ENCODE assay signal across 25 cellular contexts in the genomic region with DNA sequence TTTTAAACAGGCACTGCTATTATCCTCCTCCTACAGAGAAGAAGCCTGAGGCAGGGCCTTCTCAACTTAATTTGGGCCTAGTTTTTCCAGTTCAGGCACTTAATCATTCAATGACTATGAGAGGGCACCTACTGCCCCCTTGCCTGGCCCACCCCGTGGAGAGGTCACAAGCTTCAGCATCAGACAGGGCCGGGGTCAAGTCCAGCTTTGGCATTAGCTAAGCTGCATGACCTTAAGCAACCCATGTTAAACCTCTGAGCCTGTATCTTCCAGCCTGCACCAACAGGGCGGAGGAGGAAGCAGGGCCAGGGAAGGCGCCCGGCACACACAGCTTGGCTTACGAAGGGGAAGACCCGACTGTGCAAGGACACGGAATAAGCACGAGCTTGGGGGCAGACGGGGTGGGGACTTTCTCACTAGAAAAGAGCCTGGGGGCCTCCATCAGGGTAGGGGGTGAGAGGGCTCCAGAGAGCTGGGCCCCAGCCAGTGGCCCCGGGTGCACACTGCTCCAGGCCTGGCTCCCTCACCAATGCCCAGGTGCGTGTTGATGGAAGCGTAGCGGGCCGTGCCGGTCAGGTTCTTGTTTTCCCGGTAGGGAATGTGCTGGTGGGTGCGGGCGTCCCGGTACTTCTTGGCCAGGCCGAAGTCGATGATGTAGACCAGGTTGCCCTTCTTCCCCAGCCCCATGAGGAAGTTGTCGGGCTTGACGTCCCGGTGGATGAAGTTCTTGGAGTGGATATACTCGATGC. TPM values are rescaled to one million over a fixed set of nuclear protein-coding genes. Genes with fewer than 3 reads are reported as not detected.
DNase-seq lines count a peak whose midpoint lies in the region; ATAC-seq and TF ChIP-seq lines count a peak whose summit lies in the region.
"Had no signal": no experiment of that assay in that cellular context is flagged by ENCODE, and none has a peak within 500 bp of the region (broad histone marks: within the 10 kb centered on the region; RNA-seq: fewer than 3 reads in every experiment).

No MANE protein-coding gene starts in this region.

- H3K4me1 ChIP-seq in PC-9 (replicated peaks; ENCODE audit: insufficient read depth) (peaks cover 87% of the 10 kb centered on the region), mammary epithelial cell (ENCODE audit: insufficient read depth, low read length) (peaks cover 71% of the 10 kb centered on the region), smooth muscle cell (ENCODE audit: low read depth) (no peaks in the 10 kb centered on the region), vagina (peaks cover 24% of the 10 kb centered on the region)
- H3K4me1 ChIP-seq in CD4-positive, alpha-beta memory T cell (ENCODE audit: insufficient read depth, low read length) = peaks cover 4% of the 10 kb centered on the region

- H3K27me3 ChIP-seq in PC-9 (ENCODE audit: insufficient read depth, low read depth) (no peaks in the 10 kb centered on the region), mammary epithelial cell (ENCODE audit: insufficient read depth, low read length) (no peaks in the 10 kb centered on the region), smooth muscle cell (ENCODE audit: low read depth) (no peaks in the 10 kb centered on the region), vagina (no peaks in the 10 kb centered on the region)
- no peaks in the 10 kb centered on the region for H3K27me3 ChIP-seq in CD4-positive, alpha-beta memory T cell (ENCODE audit: insufficient read depth, low read length)
- H3K27me3 ChIP-seq: dorsolateral prefrontal cortex, esophagus muscularis mucosa, gastroesophageal sphincter, tibial artery had no signal

- H3K4me2 ChIP-seq in PC-9 (peak overlapping the region; percentile 75), mammary epithelial cell (ENCODE audit: insufficient read depth, low read depth, low read length) (peak overlapping the region; percentile 44), smooth muscle cell (no peak overlapping the region)

- H4K20me1 ChIP-seq in PC-9 (ENCODE audit: insufficient read depth) = peaks cover 15% of the 10 kb centered on the region
- peaks cover 2% of the 10 kb centered on the region for H4K20me1 ChIP-seq in mammary epithelial cell (ENCODE audit: insufficient read depth, low read length)
- H4K20me1 ChIP-seq in smooth muscle cell (ENCODE audit: low read depth) = peaks cover 100% of the 10 kb centered on the region

- 82% methylated on average over 17 of the region's 26 CpGs for WGBS in mammary epithelial cell (ENCODE audit: low coverage, missing lambda C conversion rate)
- 92% methylated on average over 26 of the region's 26 CpGs for WGBS in smooth muscle cell (ENCODE audit: low lambda C conversion rate)
- WGBS in lower leg skin, 2 donors = 70 to 71% methylated on average over 26 of the region's 26 CpGs

- POLR2A ChIA-PET in PC-9 (lab: Charles Lee; ENCODE audit: unreplicated experiment) = no interaction called here
- POLR2A ChIA-PET in CD4-positive, alpha-beta memory T cell (lab: Charles Lee; ENCODE audit: partially characterized antibody) = interaction anchor here (0.9 kb wide), 1 partner anchor 26 kb away, joined by 3 read pairs; no protein-coding TSS in a partner anchor

- H3F3A ChIP-seq in PC-9 (ENCODE audit: insufficient read depth, low read depth) (peaks cover 71% of the 10 kb centered on the region), smooth muscle cell (ENCODE audit: low read depth) (no peaks in the 10 kb centered on the region)

- H3K36me3 Mint-ChIP-seq in CD4-positive, alpha-beta memory T cell = peaks cover 34 to 73% of the 10 kb centered on the region in 2 donors
- H3K36me3 Mint-ChIP-seq: natural killer cell treated with Interleukin-12 subunit alpha and Interleukin-12 subunit beta and Interleukin-15 and Interleukin-18, amount 100 ng/mL, for 72 hours had no signal

- dilution Hi-C loops in mammary epithelial cell (cut with HindIII; ENCODE audit: low sequenced_read_pairs) = loop anchor here (10.0 kb wide), 2 partner anchors 116 to 206 kb away; partner anchors contain the start of gene PLA2G6

- H3K79me2 ChIP-seq in PC-9 (ENCODE audit: low read depth) (peaks cover 79% of the 10 kb centered on the region), mammary epithelial cell (ENCODE audit: insufficient read depth, low read length) (peaks cover 86% of the 10 kb centered on the region), smooth muscle cell (ENCODE audit: low read depth) (peaks cover 52% of the 10 kb centered on the region)

- H3K4me3 ChIP-seq in PC-9 (peak overlapping the region; percentile 27; the same call in 1 of the 2 replicates), mammary epithelial cell (replicated peaks in 1 of 3; ENCODE audit: insufficient read depth in 1 of 3, low read depth in 2 of 3, low read length in 3 of 3) (no peak overlapping the region), smooth muscle cell (no peak overlapping the region), vagina (no peak overlapping the region), lower leg skin (ENCODE audit: low read depth, poor library complexity, severe bottlenecking) (no peak overlapping the region)
- H3K4me3 ChIP-seq in CD4-positive, alpha-beta memory T cell (ENCODE audit: low read length in 2 of 2) = no peak overlapping the region
- H3K4me3 ChIP-seq: dorsolateral prefrontal cortex, esophagus muscularis mucosa, gastroesophageal sphincter, tibial artery had no signal

- H3K9ac ChIP-seq in mammary epithelial cell (ENCODE audit: insufficient read depth, low read length) = peak overlapping the region; percentile 46
- H3K9ac ChIP-seq in smooth muscle cell (ENCODE audit: low read depth) = no peak overlapping the region

- no peak overlapping the region for H3K4me3 Mint-ChIP-seq in CD4-positive, alpha-beta memory T cell
- H3K4me3 Mint-ChIP-seq: activated CD8-positive, alpha-beta memory T cell treated with anti-CD3 and anti-CD28 coated beads, Interleukin-2, amount 10 ng/mL, durations not matched to agents 7 days and 5 days; CD8-positive, alpha-beta memory T cell; natural killer cell treated with Interleukin-12 subunit alpha and Interleukin-12 subunit beta and Interleukin-15 and Interleukin-18, amount 100 ng/mL, for 72 hours; stimulated activated naive CD8-positive, alpha-beta T cell treated with anti-CD3 and anti-CD28 coated beads, Interleukin-15, Interleukin-2, amounts not matched to agents 100 ng/mL and 50 ng/mL, for 24 hours; T-cell had no signal

- H3K27ac ChIP-seq in PC-9 (peak overlapping the region; percentile 97), mammary epithelial cell (ENCODE audit: insufficient read depth, low read depth, low read length) (peak overlapping the region; percentile 93), smooth muscle cell (ENCODE audit: low read depth) (peak overlapping the region; percentile 85), vagina (no peak overlapping the region)
- H3K27ac ChIP-seq in CD4-positive, alpha-beta memory T cell (ENCODE audit: low read depth, low read length) = no peak overlapping the region
- H3K27ac ChIP-seq: esophagus muscularis mucosa, gastroesophageal sphincter, tibial artery had no signal

- H3K36me3 ChIP-seq in PC-9 (ENCODE audit: low read depth) (peaks cover 80% of the 10 kb centered on the region), mammary epithelial cell (ENCODE audit: insufficient read depth, low read length) (peaks cover 47% of the 10 kb centered on the region), smooth muscle cell (ENCODE audit: low read depth) (no peaks in the 10 kb centered on the region), vagina (peaks cover 7 to 87% of the 10 kb centered on the region in 2 donors)
- H3K36me3 ChIP-seq in CD4-positive, alpha-beta memory T cell (ENCODE audit: insufficient read depth, low read length) = peaks cover 58% of the 10 kb centered on the region

- ATAC-seq in left lobe of liver = peak; percentile 59
- ATAC-seq: activated CD8-positive, alpha-beta memory T cell treated with anti-CD3 and anti-CD28 coated beads, Interleukin-2, amount 10 ng/mL, durations not matched to agents 7 days and 5 days; gastroesophageal sphincter; natural killer cell treated with Interleukin-12 subunit alpha and Interleukin-12 subunit beta and Interleukin-15 and Interleukin-18, amount 100 ng/mL, for 72 hours; T-cell had no signal

- peak overlapping the region in 1 of 7 donors; percentile 41 for H3K27ac Mint-ChIP-seq in CD4-positive, alpha-beta memory T cell
- H3K27ac Mint-ChIP-seq: activated CD8-positive, alpha-beta memory T cell treated with anti-CD3 and anti-CD28 coated beads, Interleukin-2, amount 10 ng/mL, durations not matched to agents 7 days and 5 days; natural killer cell treated with Interleukin-12 subunit alpha and Interleukin-12 subunit beta and Interleukin-15 and Interleukin-18, amount 100 ng/mL, for 72 hours; stimulated activated naive CD8-positive, alpha-beta T cell treated with anti-CD3 and anti-CD28 coated beads, Interleukin-15, Interleukin-2, amounts not matched to agents 100 ng/mL and 50 ng/mL, for 24 hours had no signal

- DNase-seq in PC-9 (peak; percentile 61 to 91), mammary epithelial cell (no peak), left lobe of liver (ENCODE audit: low spot score) (no peak), smooth muscle cell (lab: John Stamatoyannopoulos, UW; ENCODE audit: unreplicated experiment) (no peak), vagina (ENCODE audit: extremely low spot score in 2 of 2) (no peak), NCI-H2107 treated with DMSO at 0.1 percent for 48 hours (lab: John Stamatoyannopoulos, UW; ENCODE audit: unreplicated experiment) (no peak), lower leg skin (ENCODE audit: low spot score in 2 of 2) (no peak)
- DNase-seq in CD4-positive, alpha-beta memory T cell = no peak
- DNase-seq: activated CD4-positive, alpha-beta T cell treated with anti-CD3 and anti-CD28 coated beads for 1 hour; activated CD8-positive, alpha-beta memory T cell treated with anti-CD3 and anti-CD28 coated beads, Interleukin-2, amount 10 ng/mL, durations not matched to agents 7 days and 5 days; activated naive CD4-positive, alpha-beta T cell treated with anti-CD3 and anti-CD28 coated beads, Interleukin-2, amount 50 U/mL, for 16 hours; CD8-positive, alpha-beta memory T cell; central memory CD4-positive, alpha-beta T cell; dorsolateral prefrontal cortex; kidney glomerular epithelial cell; NCI-H1092; NCI-H226; NCI-H748 treated with DMSO at 0.1 percent for 48 hours; stimulated activated CD4-positive, alpha-beta T cell treated with anti-CD3 and anti-CD28 coated beads, Interleukin-4, amount 100 ng/mL, for 1 hour; T-cell; tibial artery had no signal

- no peaks in the 10 kb centered on the region for H3K27me3 Mint-ChIP-seq in CD4-positive, alpha-beta memory T cell
- H3K27me3 Mint-ChIP-seq: activated CD8-positive, alpha-beta memory T cell treated with anti-CD3 and anti-CD28 coated beads, Interleukin-2, amount 10 ng/mL, durations not matched to agents 7 days and 5 days; CD8-positive, alpha-beta memory T cell; natural killer cell treated with Interleukin-12 subunit alpha and Interleukin-12 subunit beta and Interleukin-15 and Interleukin-18, amount 100 ng/mL, for 72 hours; stimulated activated naive CD8-positive, alpha-beta T cell treated with anti-CD3 and anti-CD28 coated beads, Interleukin-15, Interleukin-2, amounts not matched to agents 100 ng/mL and 50 ng/mL, for 24 hours; T-cell had no signal

- TF ChIP-seq CTCF in PC-9 (conservative IDR thresholded peaks at IDR 0.05) (no peak), mammary epithelial cell (conservative IDR thresholded peaks at IDR 0.05 in 1 of 2, IDR thresholded peaks at IDR 0.05 in 1 of 2; ENCODE audit: extremely low read depth in 1 of 2, insufficient read depth in 1 of 2, low read depth in 1 of 2, low read length in 2 of 2) (no peak), smooth muscle cell (IDR thresholded peaks at IDR 0.05; ENCODE audit: borderline replicate concordance, insufficient read depth, poor library complexity, severe bottlenecking) (no peak), vagina (IDR thresholded peaks at IDR 0.05) (no peak), lower leg skin (IDR thresholded peaks at IDR 0.05) (no peak)

- no TSS peak for BruUV-seq in PC-9 (replicated peaks; lab: Mats Ljungman, UMichigan)
- BruUV-seq in mammary epithelial cell (replicated peaks; lab: Mats Ljungman, UMichigan) = no TSS peak

- peaks cover 1 to 8% (median 6%) of the 10 kb centered on the region in 4 donors for H3K4me1 Mint-ChIP-seq in CD4-positive, alpha-beta memory T cell

- CTCF ChIA-PET in PC-9 (lab: Charles Lee) (no interaction called here), mammary epithelial cell (lab: Charles Lee; ENCODE audit: low non-redundant PET) (no interaction called here)
- CTCF ChIA-PET in CD4-positive, alpha-beta memory T cell (lab: Charles Lee; ENCODE audit: partially characterized antibody) = interaction anchor here (1.7 kb wide), 1 partner anchor 271 kb away, joined by 4 read pairs; no protein-coding TSS in a partner anchor

- H2AFZ ChIP-seq in PC-9 (no peak overlapping the region), mammary epithelial cell (ENCODE audit: low read depth, low read length) (no peak overlapping the region), smooth muscle cell (ENCODE audit: low read depth) (no peak overlapping the region)

- TF ChIP-seq POLR2A in vagina (IDR thresholded peaks at IDR 0.05) (no peak), lower leg skin (IDR thresholded peaks at IDR 0.05) (no peak)

- no peaks in the 10 kb centered on the region for H3K9me3 ChIP-seq in PC-9 (ENCODE audit: insufficient read depth, low read depth)
- no peaks in the 10 kb centered on the region for H3K9me3 ChIP-seq in mammary epithelial cell (replicated peaks; ENCODE audit: insufficient read depth, low read length)
- H3K9me3 ChIP-seq in smooth muscle cell (replicated peaks; ENCODE audit: low read depth) = no peaks in the 10 kb centered on the region
- H3K9me3 ChIP-seq in CD4-positive, alpha-beta memory T cell (ENCODE audit: control insufficient read depth in 1 of 2, low read length in 2 of 2) = no peaks in the 10 kb centered on the region
- H3K9me3 ChIP-seq in vagina = no peaks in the 10 kb centered on the region
- H3K9me3 ChIP-seq: esophagus muscularis mucosa, gastroesophageal sphincter, tibial artery had no signal

- intact Hi-C loops in PC-9 (cut with micrococcal nuclease; ENCODE audit: unreplicated experiment) = no loop called here
- intact Hi-C loops in mammary epithelial cell (cut with micrococcal nuclease) = no loop called here
- intact Hi-C loops in CD4-positive, alpha-beta memory T cell (cut with micrococcal nuclease) = no loop called here
- intact Hi-C loops in vagina (cut with DNase I) = loop anchor here (10.0 kb wide), 1 partner anchor 54 kb away; no protein-coding TSS in a partner anchor
- intact Hi-C loops in lower leg skin (cut with DNase I; ENCODE audit: low total_unique reads) = no loop called here

- in situ Hi-C loops in mammary epithelial cell (cut with MboI; ENCODE audit: low sequenced_read_pairs in 2 of 2) = no loop called here

- H3K9me2 ChIP-seq in PC-9 (ENCODE audit: insufficient read depth) = no peaks in the 10 kb centered on the region

- H3K9me3 Mint-ChIP-seq in CD4-positive, alpha-beta memory T cell = peaks cover 0 to 4% (median 0%) of the 10 kb centered on the region in 8 donors
- H3K9me3 Mint-ChIP-seq: CD8-positive, alpha-beta memory T cell; natural killer cell treated with Interleukin-12 subunit alpha and Interleukin-12 subunit beta and Interleukin-15 and Interleukin-18, amount 100 ng/mL, for 72 hours; stimulated activated naive CD8-positive, alpha-beta T cell treated with anti-CD3 and anti-CD28 coated beads, Interleukin-15, Interleukin-2, amounts not matched to agents 100 ng/mL and 50 ng/mL, for 24 hours; T-cell had no signal

RNA-seq across cellular contexts. Expression of gene CSNK1E, which starts 16.9 kb away (rescaled TPM):
- total RNA-seq in PC-9 (2021) (331 and 348 TPM in 2 replicates), mammary epithelial cell (100 to 1,000 TPM; 156 to 370 TPM), left lobe of liver (29.4 TPM), smooth muscle cell (94.7 and 111 TPM in 2 replicates), vagina (162 TPM), lower leg skin (100 to 1,000 TPM; 142 to 258 (median 163) TPM)
- polyA plus RNA-seq in mammary epithelial cell (255 TPM), smooth muscle cell (154 and 192 TPM in 2 replicates)
- 212 TPM for polyA minus RNA-seq in mammary epithelial cell
- total RNA-seq in CD4-positive, alpha-beta memory T cell = 100 to 1,000 TPM; 100 to 103 TPM
- polyA plus RNA-seq in CD4-positive, alpha-beta memory T cell = 10 to 100 TPM in 1 of 2 donors, 1 to 10 TPM in 1; 8.8 to 13.3 TPM

RNA-seq across cellular contexts. Expression of gene TMEM184B, which starts 27.6 kb away (rescaled TPM):
- 185 and 192 TPM in 2 replicates for total RNA-seq in PC-9 (2021)
- total RNA-seq in mammary epithelial cell = 10 to 100 TPM; 26.2 to 68.5 TPM
- polyA plus RNA-seq in mammary epithelial cell = 41.1 TPM
- 58.2 TPM for polyA minus RNA-seq in mammary epithelial cell
- 11.7 TPM for total RNA-seq in left lobe of liver
- total RNA-seq in smooth muscle cell = 34.1 and 54.4 TPM in 2 replicates
- polyA plus RNA-seq in smooth muscle cell = 96.0 and 96.3 TPM in 2 replicates
- 10 to 100 TPM; 35.7 to 36.6 TPM for total RNA-seq in CD4-positive, alpha-beta memory T cell
- polyA plus RNA-seq in CD4-positive, alpha-beta memory T cell = 10 to 100 TPM in 1 of 2 donors, 1 to 10 TPM in 1; 9.0 to 23.8 TPM
- total RNA-seq in vagina = 50.8 TPM
- 10 to 100 TPM; 27.9 to 67.4 (median 40.7) TPM for total RNA-seq in lower leg skin

Comparison
In these comparisons a context has a peak if more than half of its experiments do, and no peak if none do; other contexts are left out.
1. DNase-seq: peak in PC-9 (2 of 2); none in mammary epithelial cell (single experiment), left lobe of liver (single experiment), smooth muscle cell (single experiment), CD4-positive, alpha-beta memory T cell (0 of 5), vagina (0 of 2), NCI-H2107 treated with DMSO at 0.1 percent for 48 hours (single experiment) and lower leg skin (0 of 2).
2. H3K27ac ChIP-seq: peak in PC-9 (single experiment), mammary epithelial cell (single experiment) and smooth muscle cell (single experiment); none in CD4-positive, alpha-beta memory T cell (single experiment) and vagina (single experiment).